In genomic region chr20:41064377-41064776, GRCh38 we compare ENCODE assay signal across 1 cellular context.
TF ChIP-seq lines count a peak whose summit lies in the region.

No MANE protein-coding gene starts in this region.

TF ChIP-seq in HepG2, 621 proteins besides CTCF, POLR2A, EP300 and RAD21:
- TF ChIP-seq ZNF619 (CRISPR knock-in tag; IDR thresholded peaks at IDR 0.05): no peak
- TF ChIP-seq SAP130 (CRISPR knock-in tag; IDR thresholded peaks at IDR 0.05; ENCODE audit: low read depth): no peak
- TF ChIP-seq, protein P1, sequence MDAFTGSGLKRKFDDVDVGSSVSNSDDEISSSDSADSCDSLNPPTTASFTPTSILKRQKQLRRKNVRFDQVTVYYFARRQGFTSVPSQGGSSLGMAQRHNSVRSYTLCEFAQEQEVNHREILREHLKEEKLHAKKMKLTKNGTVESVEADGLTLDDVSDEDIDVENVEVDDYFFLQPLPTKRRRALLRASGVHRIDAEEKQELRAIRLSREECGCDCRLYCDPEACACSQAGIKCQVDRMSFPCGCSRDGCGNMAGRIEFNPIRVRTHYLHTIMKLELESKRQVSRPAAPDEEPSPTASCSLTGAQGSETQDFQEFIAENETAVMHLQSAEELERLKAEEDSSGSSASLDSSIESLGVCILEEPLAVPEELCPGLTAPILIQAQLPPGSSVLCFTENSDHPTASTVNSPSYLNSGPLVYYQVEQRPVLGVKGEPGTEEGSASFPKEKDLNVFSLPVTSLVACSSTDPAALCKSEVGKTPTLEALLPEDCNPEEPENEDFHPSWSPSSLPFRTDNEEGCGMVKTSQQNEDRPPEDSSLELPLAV (CRISPR knock-in tag; conservative IDR thresholded peaks at IDR 0.05; ENCODE audit: low read depth): no peak
- no peak for TF ChIP-seq THYN1 (CRISPR knock-in tag; IDR thresholded peaks at IDR 0.05; ENCODE audit: borderline replicate concordance, low read depth)
- peak; percentile 27 for TF ChIP-seq RBM22 (optimal IDR thresholded peaks at IDR 0.05; ENCODE audit: low read length)
- no peak for TF ChIP-seq ZNF777 (CRISPR knock-in tag; IDR thresholded peaks at IDR 0.05)
- TF ChIP-seq, protein P2, sequence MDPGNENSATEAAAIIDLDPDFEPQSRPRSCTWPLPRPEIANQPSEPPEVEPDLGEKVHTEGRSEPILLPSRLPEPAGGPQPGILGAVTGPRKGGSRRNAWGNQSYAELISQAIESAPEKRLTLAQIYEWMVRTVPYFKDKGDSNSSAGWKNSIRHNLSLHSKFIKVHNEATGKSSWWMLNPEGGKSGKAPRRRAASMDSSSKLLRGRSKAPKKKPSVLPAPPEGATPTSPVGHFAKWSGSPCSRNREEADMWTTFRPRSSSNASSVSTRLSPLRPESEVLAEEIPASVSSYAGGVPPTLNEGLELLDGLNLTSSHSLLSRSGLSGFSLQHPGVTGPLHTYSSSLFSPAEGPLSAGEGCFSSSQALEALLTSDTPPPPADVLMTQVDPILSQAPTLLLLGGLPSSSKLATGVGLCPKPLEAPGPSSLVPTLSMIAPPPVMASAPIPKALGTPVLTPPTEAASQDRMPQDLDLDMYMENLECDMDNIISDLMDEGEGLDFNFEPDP (CRISPR knock-in tag; conservative IDR thresholded peaks at IDR 0.05): 0 out of 2 replicates have a peak, but pooled peaks have one; percentile 3
